Comparison of ENCODE assay signal across 10 cellular contexts in the genomic region with DNA sequence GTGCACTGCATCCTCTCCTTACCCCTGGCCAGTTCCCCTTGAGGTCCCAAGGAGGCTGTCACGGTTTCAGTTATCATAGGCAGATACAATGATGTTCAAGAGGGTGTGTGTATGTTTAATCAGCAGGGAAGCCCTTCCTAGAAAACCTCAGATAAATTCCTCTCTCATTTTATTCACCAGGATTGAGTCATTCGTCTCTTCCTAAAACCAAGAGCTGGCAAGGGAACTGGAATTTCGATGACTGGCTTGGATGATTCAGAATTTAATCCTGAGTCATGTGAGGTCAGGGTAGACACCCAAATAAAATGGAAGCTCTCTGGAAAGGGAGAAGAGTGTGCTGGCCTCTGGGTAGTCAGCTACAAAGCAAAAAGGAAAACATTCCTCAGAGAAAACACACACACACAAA.
DNase-seq lines count a peak whose midpoint lies in the region; ATAC-seq and TF ChIP-seq lines count a peak whose summit lies in the region.
"Had no signal": no experiment of that assay in that cellular context is flagged by ENCODE, and none has a peak within 500 bp of the region (broad histone marks: within the 10 kb centered on the region; RNA-seq: fewer than 3 reads in every experiment).

No MANE protein-coding gene starts in this region.

- H3K4me3 Mint-ChIP-seq in natural killer cell: no peak overlapping the region
- H3K4me3 Mint-ChIP-seq: stimulated activated naive CD8-positive, alpha-beta T cell treated with anti-CD3 and anti-CD28 coated beads, Interleukin-15, Interleukin-2, amounts not matched to agents 100 ng/mL and 50 ng/mL, for 24 hours had no signal

- intact Hi-C loops in natural killer cell (cut with micrococcal nuclease): no loop called here

- no peaks in the 10 kb centered on the region for H3K36me3 Mint-ChIP-seq in natural killer cell

- peaks cover 7 to 11% of the 10 kb centered on the region in 2 donors for H3K27me3 Mint-ChIP-seq in natural killer cell (ENCODE audit: low read depth in 2 of 2)

- H3K4me1 Mint-ChIP-seq in natural killer cell: no peaks in the 10 kb centered on the region

- ATAC-seq in omental fat pad (ENCODE audit: low FRiP score): peak; percentile 98
- no peak for ATAC-seq in HG03045 (IDR thresholded peaks at IDR 0.05; ENCODE audit: unreplicated experiment)
- no peak for ATAC-seq in natural killer cell

- DNase-seq in GM03348 (ENCODE audit: low spot score): peak; percentile 85
- peak; percentile 2 for DNase-seq in NCI-H510A (lab: John Stamatoyannopoulos, UW)
- peak; percentile 33 for DNase-seq in epidermal melanocyte (ENCODE audit: insufficient read length, low spot score)
- no peak for DNase-seq in omental fat pad (ENCODE audit: low spot score)
- DNase-seq in activated CD8-positive, alpha-beta memory T cell treated with anti-CD3 and anti-CD28 coated beads, Interleukin-2, amount 50 U/mL, for 48 hours: no peak
- DNase-seq in GOT3 (lab: John Stamatoyannopoulos, UW): no peak
- DNase-seq in natural killer cell: no peak
- DNase-seq: SIG-M5 had no signal

- H3K9me3 Mint-ChIP-seq in natural killer cell: no peaks in the 10 kb centered on the region
- H3K9me3 Mint-ChIP-seq: stimulated activated naive CD8-positive, alpha-beta T cell treated with anti-CD3 and anti-CD28 coated beads, Interleukin-15, Interleukin-2, amounts not matched to agents 100 ng/mL and 50 ng/mL, for 24 hours had no signal

- no peak overlapping the region for H3K27ac Mint-ChIP-seq in natural killer cell
- H3K27ac Mint-ChIP-seq: stimulated activated naive CD8-positive, alpha-beta T cell treated with anti-CD3 and anti-CD28 coated beads, Interleukin-15, Interleukin-2, amounts not matched to agents 100 ng/mL and 50 ng/mL, for 24 hours had no signal

- no peak for TF ChIP-seq CTCF in omental fat pad (IDR thresholded peaks at IDR 0.05)
- TF ChIP-seq CTCF in natural killer cell (IDR thresholded peaks at IDR 0.05): no peak

Comparison
In these comparisons a context has a peak if more than half of its experiments do, and no peak if none do; other contexts are left out.
1. DNase-seq: peak in GM03348 (single experiment), NCI-H510A (single experiment) and epidermal melanocyte (single experiment); none in omental fat pad (single experiment), activated CD8-positive, alpha-beta memory T cell treated with anti-CD3 and anti-CD28 coated beads, Interleukin-2, amount 50 U/mL, for 48 hours (single experiment), GOT3 (single experiment) and natural killer cell (single experiment).